In genomic region chr5:151684690-151685361, GRCh38 we compare ENCODE assay signal across 9 cellular contexts. TPM values are rescaled to one million over a fixed set of nuclear protein-coding genes. Genes with fewer than 3 reads are reported as not detected.
DNase-seq lines count a peak whose midpoint lies in the region; ATAC-seq and TF ChIP-seq lines count a peak whose summit lies in the region.
"Had no signal": no experiment of that assay in that cellular context is flagged by ENCODE, and none has a peak within 500 bp of the region (broad histone marks: within the 10 kb centered on the region; RNA-seq: fewer than 3 reads in every experiment).

No MANE protein-coding gene starts in this region.

- TF ChIP-seq CTCF in cardiac fibroblast (IDR thresholded peaks at IDR 0.05; ENCODE audit: low read depth, low read length) (peak; percentile 30), type B pancreatic cell (conservative IDR thresholded peaks at IDR 0.05) (peak; percentile 71)

- H3K9me3 Mint-ChIP-seq in type B pancreatic cell, result no peaks in the 10 kb centered on the region

- H3K27me3 Mint-ChIP-seq in type B pancreatic cell, result peaks cover 8% of the 10 kb centered on the region

- peak overlapping the region; percentile 78 to 82 for H3K4me3 ChIP-seq in cardiac fibroblast (replicated peaks in 1 of 2; ENCODE audit: low read depth in 2 of 2, low read length in 2 of 2)

- H3K4me3 Mint-ChIP-seq in type B pancreatic cell, result peak overlapping the region; percentile 97
- H3K4me3 Mint-ChIP-seq: CD4-positive, CD25-positive, alpha-beta regulatory T cell had no signal

- ATAC-seq in left lobe of liver, result peak; percentile 38
- no peak for ATAC-seq in HG03139 (IDR thresholded peaks at IDR 0.05; ENCODE audit: unreplicated experiment)
- no peak for ATAC-seq in HG03175 (IDR thresholded peaks at IDR 0.05; ENCODE audit: unreplicated experiment)

- peaks cover 53% of the 10 kb centered on the region for H3K4me1 Mint-ChIP-seq in type B pancreatic cell (ENCODE audit: unreplicated experiment)

- peaks cover 11% of the 10 kb centered on the region for H3K36me3 Mint-ChIP-seq in type B pancreatic cell
- H3K36me3 Mint-ChIP-seq: CD4-positive, CD25-positive, alpha-beta regulatory T cell had no signal

- H3K27ac Mint-ChIP-seq in type B pancreatic cell, result peak overlapping the region; percentile 86
- H3K27ac Mint-ChIP-seq: CD4-positive, CD25-positive, alpha-beta regulatory T cell had no signal

- DNase-seq in SIG-M5 treated with dmso at 0.1 percent for 504 hours (lab: John Stamatoyannopoulos, UW; ENCODE audit: unreplicated experiment) (peak; percentile 27), SIG-M5 (lab: John Stamatoyannopoulos, UW) (no peak), cardiac fibroblast (ENCODE audit: low read depth in 2 of 2) (peak; percentile 96 to 97), left lobe of liver (ENCODE audit: low spot score) (no peak), type B pancreatic cell (ENCODE audit: extremely low spot score, unreplicated experiment) (peak; percentile 75), COLO668 (lab: John Stamatoyannopoulos, UW; ENCODE audit: unreplicated experiment) (no peak)
- DNase-seq: CD4-positive, CD25-positive, alpha-beta regulatory T cell had no signal

RNA-seq across cellular contexts. Expression of gene SPARC, which starts 1.9 kb away (rescaled TPM):
- total RNA-seq in left lobe of liver (90.7 TPM), type B pancreatic cell (ENCODE audit: low replicate concordance) (454 and 973 TPM in 2 replicates)

Comparison
In these comparisons a context has a peak if more than half of its experiments do, and no peak if none do; other contexts are left out.
1. DNase-seq: peak in SIG-M5 treated with dmso at 0.1 percent for 504 hours (single experiment), cardiac fibroblast (2 of 2) and type B pancreatic cell (single experiment); none in SIG-M5 (single experiment), left lobe of liver (single experiment) and COLO668 (single experiment).